Comparison of ENCODE assay signal across 22 cellular contexts in genomic region chr16:13122074-13122473, GRCh38.
"Had no signal": no experiment of that assay in that cellular context is flagged by ENCODE, and none has a peak within 500 bp of the region (broad histone marks: within the 10 kb centered on the region; RNA-seq: fewer than 3 reads in every experiment).

No MANE protein-coding gene starts in this region.

- DNase-seq: dorsolateral prefrontal cortex; effector CD4-positive, alpha-beta T cell; hypothalamus; immature natural killer cell; left ventricle myocardium superior; lower lobe of right lung; midbrain; naive thymus-derived CD8-positive, alpha-beta T cell; nephron progenitor cell; nucleus accumbens; ovary; posterior cingulate gyrus; psoas muscle; right cardiac atrium; small intestine; stimulated activated CD4-positive, alpha-beta T cell treated with anti-CD3 and anti-CD28 coated beads, Interleukin-15, amount 100 ng/mL, for 24 hours; stimulated activated CD4-positive, alpha-beta T cell treated with anti-CD3 and anti-CD28 coated beads, Interleukin-2, amount 100 ng/mL, for 48 hours; stimulated activated naive B cell treated with anti-CD40 and anti-IgM and Interleukin-4, amounts not matched to agents 10 μg/mL and 1 μg/mL and 100 μg/mL, for 72 hours; upper lobe of right lung; uterus had no signal

- H3K4me1 ChIP-seq: lower lobe of right lung, psoas muscle, tibial nerve, upper lobe of right lung, uterus had no signal

- H3K9me3 ChIP-seq: lower lobe of right lung, ovary, psoas muscle, thoracic aorta, upper lobe of right lung, uterus had no signal

- H3K27me3 ChIP-seq: ovary, tibial nerve, upper lobe of right lung, uterus had no signal

- H3K27ac ChIP-seq: dorsolateral prefrontal cortex, lower lobe of right lung, ovary, psoas muscle, thoracic aorta, tibial nerve, upper lobe of right lung, uterus had no signal

- H3K4me3 ChIP-seq: dorsolateral prefrontal cortex, lower lobe of right lung, ovary, psoas muscle, thoracic aorta, tibial nerve, upper lobe of right lung, uterus had no signal

- H3K36me3 ChIP-seq: lower lobe of right lung, ovary, thoracic aorta, tibial nerve, upper lobe of right lung, uterus had no signal
